8 cellular contexts compared by ENCODE assay signal in the genomic region with DNA sequence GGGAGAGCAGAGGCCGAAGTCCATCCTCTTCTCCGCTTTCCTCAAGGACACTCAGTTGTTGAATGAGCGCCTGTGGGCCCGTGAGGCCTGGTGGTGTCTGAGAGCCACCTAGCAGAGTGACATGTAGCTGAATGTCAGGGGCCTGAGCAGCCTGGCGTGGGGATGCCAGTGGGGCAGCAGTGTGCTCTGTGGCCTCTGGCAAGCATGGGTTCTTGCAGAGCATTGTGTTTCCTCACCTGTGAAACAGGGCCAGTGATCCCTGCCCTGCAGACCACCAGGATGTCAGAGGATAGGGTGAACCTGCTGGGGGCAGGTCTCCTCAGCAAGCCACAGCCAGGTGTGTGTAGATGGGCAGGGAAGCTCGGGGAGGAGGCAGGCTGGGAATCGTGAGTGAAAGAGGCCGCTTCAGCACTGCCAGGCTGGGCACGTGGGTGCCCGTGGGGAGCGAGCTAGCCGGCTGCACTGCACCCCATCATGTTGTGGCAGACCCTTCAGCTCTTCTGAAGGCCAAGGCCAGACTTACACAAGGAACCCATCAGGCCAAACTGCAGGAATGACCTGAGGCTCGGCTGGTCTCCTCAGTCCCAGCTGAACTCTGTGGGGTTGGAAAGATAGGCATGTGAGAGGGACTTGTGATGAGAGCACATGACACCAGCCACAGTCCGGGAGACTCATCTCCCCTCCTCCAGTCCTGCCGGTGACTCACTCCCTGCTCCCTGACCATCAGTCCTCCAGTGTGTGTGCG. TPM values are rescaled to one million over a fixed set of nuclear protein-coding genes. Genes with fewer than 3 reads are reported as not detected.
DNase-seq lines count a peak whose midpoint lies in the region; ATAC-seq and TF ChIP-seq lines count a peak whose summit lies in the region.

No MANE protein-coding gene starts in this region.

- POLR2A ChIA-PET in AG04450 (lab: Yijun Ruan, JAX): interaction anchor here (0.7 to 0.8 kb wide), 2 partner anchors 80 to 139 kb away, joined by 4 to 7 read pairs; a partner anchor contains a TSS

- no peaks in the 10 kb centered on the region for H3K9me3 Mint-ChIP-seq in brain

- H3K4me3 Mint-ChIP-seq in brain: peak overlapping the region; percentile 63 to 99 (median 77)

- DNase-seq in AG04450 (ENCODE audit: low read depth, low spot score): peak; percentile 82
- peak; percentile 96 for DNase-seq in islet precursor cell
- DNase-seq in stromal cell of bone marrow (ENCODE audit: low read depth): peak; percentile 94

- H3K9me3 ChIP-seq in AG04450 (ENCODE audit: control insufficient read depth, insufficient read depth, low read length) (no peaks in the 10 kb centered on the region; the same call in 1 of the 2 replicates), HUES48 (ENCODE audit: control insufficient read depth, insufficient read depth, low read length) (no peaks in the 10 kb centered on the region)

- peak overlapping the region; percentile 44 for H3K4me3 ChIP-seq in AG04450 (ENCODE audit: low read depth, low read length)
- H3K4me3 ChIP-seq in HUES48 (ENCODE audit: low read depth, low read length): no peak overlapping the region

- CTCF ChIA-PET in AG04450 (lab: Charles Lee): interaction anchor here (1.6 kb wide), 1 partner anchor 38 kb away, joined by 4 read pairs; no protein-coding TSS in a partner anchor

- peaks cover 30% of the 10 kb centered on the region for H3K4me1 ChIP-seq in HUES48 (ENCODE audit: control insufficient read depth, insufficient read depth, low read length)

- peaks cover 11% of the 10 kb centered on the region for H3K27me3 Mint-ChIP-seq in brain

- H3K9ac ChIP-seq in HUES48 (ENCODE audit: low read depth, low read length): no peak overlapping the region

- TF ChIP-seq CTCF in AG04450 (IDR thresholded peaks at IDR 0.05; ENCODE audit: low read depth, low read length): no peak
- TF ChIP-seq CTCF in brain (conservative IDR thresholded peaks at IDR 0.05): no peak

- peaks cover 13% of the 10 kb centered on the region for H3K36me3 Mint-ChIP-seq in brain

- peaks cover 98% of the 10 kb centered on the region for H3K4me1 Mint-ChIP-seq in brain

- ATAC-seq in HG02852 (IDR thresholded peaks at IDR 0.05; ENCODE audit: unreplicated experiment): no peak
- no peak for ATAC-seq in HG02678 (IDR thresholded peaks at IDR 0.05; ENCODE audit: unreplicated experiment)
- no peak for ATAC-seq in HG03571 (IDR thresholded peaks at IDR 0.05; ENCODE audit: unreplicated experiment)

- H3K27ac Mint-ChIP-seq in brain: peak overlapping the region; percentile 86 to 97 (median 94)

- 0 out of 2 replicates have a peak, but pooled peaks cover 3% of the 10 kb centered on the region for H3K36me3 ChIP-seq in HUES48 (ENCODE audit: control insufficient read depth, insufficient read depth, low read length)

- H3K27ac ChIP-seq in AG04450 (ENCODE audit: low read depth, low read length): peak overlapping the region; percentile 92
- H3K27ac ChIP-seq in HUES48 (ENCODE audit: low read depth, low read length): peak overlapping the region; percentile 38

- H3K27me3 ChIP-seq in AG04450 (ENCODE audit: control insufficient read depth, insufficient read depth, low read length) (no peaks in the 10 kb centered on the region), HUES48 (ENCODE audit: control insufficient read depth, insufficient read depth, low read length) (no peaks in the 10 kb centered on the region)

RNA-seq across cellular contexts. Expression of a gene that starts 5.0 kb away (rescaled TPM):
- polyA plus RNA-seq in AG04450 (2011; rRNA removed): 8.6 and 11.2 TPM in 2 replicates
- 9.3 and 15.0 TPM in 2 replicates for polyA minus RNA-seq in AG04450 (2011; rRNA and poly(A)+ RNA removed)
- polyA plus RNA-seq in brain (ENCODE audit: insufficient read depth, low read depth, low replicate concordance): 59.2 TPM

RNA-seq across cellular contexts. Expression of a gene that starts 18.9 kb away (rescaled TPM):
- polyA plus RNA-seq in AG04450 (2011; rRNA removed) (20.6 and 24.7 TPM in 2 replicates), brain (ENCODE audit: insufficient read depth, low read depth, low replicate concordance) (20.6 TPM)
- 12.1 and 13.1 TPM in 2 replicates for polyA minus RNA-seq in AG04450 (2011; rRNA and poly(A)+ RNA removed)

RNA-seq across cellular contexts. Expression of a gene that starts 21.7 kb away (rescaled TPM):
- not detected in 2 replicates for polyA plus RNA-seq in AG04450 (2011; rRNA removed)
- not detected in 2 replicates for polyA minus RNA-seq in AG04450 (2011; rRNA and poly(A)+ RNA removed)
- polyA plus RNA-seq in brain (ENCODE audit: insufficient read depth, low read depth, low replicate concordance): 2.1 TPM

RNA-seq across cellular contexts. Expression of a gene that starts 59.1 kb away (rescaled TPM):
- polyA plus RNA-seq in AG04450 (2011; rRNA removed) (12.4 and 13.9 TPM in 2 replicates), brain (ENCODE audit: insufficient read depth, low read depth, low replicate concordance) (23.6 TPM)
- polyA minus RNA-seq in AG04450 (2011; rRNA and poly(A)+ RNA removed): 19.3 and 26.1 TPM in 2 replicates
